In the genomic region with DNA sequence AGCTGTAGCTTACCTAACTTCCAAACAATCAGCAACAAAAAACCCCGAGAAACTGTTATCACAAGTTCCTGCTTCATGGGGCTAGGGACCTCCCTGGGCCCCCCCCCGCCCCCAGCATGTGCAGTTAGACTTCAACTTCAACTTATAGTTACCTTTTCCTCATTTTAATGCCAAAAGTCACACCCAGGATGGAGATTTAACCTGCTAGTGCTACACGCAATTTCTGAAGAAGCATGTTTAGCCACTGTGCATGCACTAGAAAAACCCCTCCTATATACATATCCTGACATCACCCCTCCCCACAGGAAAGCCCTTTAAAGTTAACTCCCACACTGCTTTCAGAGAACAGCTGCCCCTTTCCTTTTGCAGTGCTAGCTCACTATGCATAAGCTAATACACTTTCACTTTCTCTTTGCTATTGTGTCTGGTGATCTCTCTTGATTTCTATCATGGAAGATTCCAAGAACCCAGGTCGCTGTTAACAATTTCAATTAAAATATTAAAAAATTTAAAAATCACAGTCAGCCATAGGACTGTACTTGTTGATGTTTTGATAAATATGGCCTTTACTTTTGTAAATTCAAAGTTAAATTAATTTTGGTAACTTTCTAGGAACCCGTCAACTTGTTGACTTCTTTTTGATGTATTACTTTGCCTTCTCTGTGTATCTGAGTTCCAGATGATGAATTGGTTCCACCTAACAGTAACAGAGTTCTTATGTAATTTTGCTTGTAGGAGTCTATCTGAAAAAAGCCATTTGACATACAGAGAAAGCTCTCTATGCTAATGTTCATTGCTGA, we compare ENCODE assay signal across 8 cellular contexts.
DNase-seq lines count a peak whose midpoint lies in the region; ATAC-seq and TF ChIP-seq lines count a peak whose summit lies in the region.

No MANE protein-coding gene starts in this region.

- no peaks in the 10 kb centered on the region for H3K9me3 Mint-ChIP-seq in CD4-positive, alpha-beta memory T cell
- H3K9me3 Mint-ChIP-seq in endothelial cell (ENCODE audit: unreplicated experiment) (no peaks in the 10 kb centered on the region), progenitor cell of endocrine pancreas (ENCODE audit: low read depth) (no peaks in the 10 kb centered on the region)

- no peaks in the 10 kb centered on the region for H3K27me3 Mint-ChIP-seq in CD4-positive, alpha-beta memory T cell
- H3K27me3 Mint-ChIP-seq in endothelial cell (ENCODE audit: unreplicated experiment) (peaks cover 2% of the 10 kb centered on the region), progenitor cell of endocrine pancreas (no peaks in the 10 kb centered on the region)

- POLR2A ChIA-PET in CD4-positive, alpha-beta memory T cell (lab: Charles Lee; ENCODE audit: partially characterized antibody) = interaction anchor here (0.6 to 3.5 kb wide), 17 partner anchors 9 to 512 kb away, joined by 3 to 54 read pairs (median 5); partner anchors contain the start of gene ACAD9

- peaks cover 68% of the 10 kb centered on the region for H3K4me1 ChIP-seq in CD4-positive, alpha-beta memory T cell (ENCODE audit: insufficient read depth, low read length)

- H3K27ac Mint-ChIP-seq in CD4-positive, alpha-beta memory T cell = peak overlapping the region; percentile 90 to 97 (median 95)
- H3K27ac Mint-ChIP-seq in endothelial cell (ENCODE audit: unreplicated experiment) (peak overlapping the region; percentile 86), progenitor cell of endocrine pancreas (peak overlapping the region; percentile 70)

- H3K36me3 Mint-ChIP-seq in CD4-positive, alpha-beta memory T cell = peaks cover 47 to 61% of the 10 kb centered on the region in 2 donors
- peaks cover 47% of the 10 kb centered on the region for H3K36me3 Mint-ChIP-seq in endothelial cell (ENCODE audit: low read depth, unreplicated experiment)
- H3K36me3 Mint-ChIP-seq in progenitor cell of endocrine pancreas (ENCODE audit: insufficient read depth) = peaks cover 19% of the 10 kb centered on the region

- peaks cover 39% of the 10 kb centered on the region for H3K36me3 ChIP-seq in CD4-positive, alpha-beta memory T cell (ENCODE audit: insufficient read depth, low read length)

- H3K4me3 ChIP-seq in CD4-positive, alpha-beta memory T cell (ENCODE audit: low read length in 2 of 2) = peak overlapping the region; percentile 26 to 45

- no peaks in the 10 kb centered on the region for H3K27me3 ChIP-seq in CD4-positive, alpha-beta memory T cell (ENCODE audit: insufficient read depth, low read length)

- peak overlapping the region; percentile 78 to 89 (median 84) for H3K4me3 Mint-ChIP-seq in CD4-positive, alpha-beta memory T cell
- peak overlapping the region; percentile 85 for H3K4me3 Mint-ChIP-seq in endothelial cell (ENCODE audit: unreplicated experiment)
- H3K4me3 Mint-ChIP-seq in progenitor cell of endocrine pancreas (ENCODE audit: low read depth) = no peak overlapping the region

- peak overlapping the region; percentile 81 for H3K27ac ChIP-seq in CD4-positive, alpha-beta memory T cell (ENCODE audit: low read depth, low read length)

- CTCF ChIA-PET in CD4-positive, alpha-beta memory T cell (lab: Charles Lee; ENCODE audit: partially characterized antibody) = interaction anchor here (0.6 to 2.7 kb wide), 12 partner anchors 9 to 187 kb away, joined by 3 to 36 read pairs (median 4); no protein-coding TSS in a partner anchor

- peak; percentile 77 to 85 (median 81) for DNase-seq in CD4-positive, alpha-beta memory T cell
- peak; percentile 85 for DNase-seq in GM20000 (ENCODE audit: low spot score)
- peak; percentile 32 for DNase-seq in endothelial cell (ENCODE audit: low spot score)
- DNase-seq in progenitor cell of endocrine pancreas (ENCODE audit: low spot score, unreplicated experiment) = no peak
- DNase-seq in NCI-H2081 (lab: John Stamatoyannopoulos, UW) = no peak
- no peak for DNase-seq in putamen (ENCODE audit: low spot score)

- peaks cover 54 to 78% (median 67%) of the 10 kb centered on the region in 4 donors for H3K4me1 Mint-ChIP-seq in CD4-positive, alpha-beta memory T cell
- H3K4me1 Mint-ChIP-seq in endothelial cell (ENCODE audit: unreplicated experiment) (peaks cover 49% of the 10 kb centered on the region), progenitor cell of endocrine pancreas (ENCODE audit: low read depth) (peaks cover 4% of the 10 kb centered on the region)

- no peak for TF ChIP-seq CTCF in GM20000 (IDR thresholded peaks at IDR 0.05; ENCODE audit: extremely low read depth, missing control alignments)
- TF ChIP-seq CTCF in endothelial cell (IDR thresholded peaks at IDR 0.05; ENCODE audit: unreplicated experiment) = no peak
- no peak for TF ChIP-seq CTCF in progenitor cell of endocrine pancreas (IDR thresholded peaks at IDR 0.05; ENCODE audit: unreplicated experiment)

- peak; percentile 84 for ATAC-seq in HG03565 (IDR thresholded peaks at IDR 0.05; ENCODE audit: unreplicated experiment)
- peak; percentile 89 to 94 for ATAC-seq in activated CD4-positive, CD25-positive, alpha-beta regulatory T cell treated with anti-CD3 and anti-CD28 coated beads, Interleukin-2, amount 50 U/mL, for 24 hours

- H3K9me3 ChIP-seq in CD4-positive, alpha-beta memory T cell (ENCODE audit: control insufficient read depth in 1 of 2, low read length in 2 of 2) = no peaks in the 10 kb centered on the region

- intact Hi-C loops in CD4-positive, alpha-beta memory T cell (cut with micrococcal nuclease) = loop anchor here (1.0 to 5.0 kb wide), 5 partner anchors 9 to 123 kb away; partner anchors contain the start of gene ACAD9

Comparison
In these comparisons a context has a peak if more than half of its experiments do, and no peak if none do; other contexts are left out.
1. DNase-seq: peak in CD4-positive, alpha-beta memory T cell (5 of 5), GM20000 (single experiment) and endothelial cell (single experiment); none in progenitor cell of endocrine pancreas (single experiment), NCI-H2081 (0 of 2) and putamen (single experiment).
2. Peak in every context shown above with its lines, with median percentiles within 50 percentile points of each other: H3K27ac Mint-ChIP-seq.